1 cellular context compared by ENCODE assay signal in genomic region chr1:23018661-23019093, GRCh38.
TF ChIP-seq lines count a peak whose summit lies in the region.

No MANE protein-coding gene starts in this region.

TF ChIP-seq in K562, 482 proteins besides CTCF, POLR2A, EP300 and RAD21 (continued from another document):
- no peak for TF ChIP-seq FOXA1 (IDR thresholded peaks at IDR 0.05; ENCODE audit: borderline replicate concordance)
- TF ChIP-seq SOX6 (IDR thresholded peaks at IDR 0.05): no peak
- TF ChIP-seq MAFK (IDR thresholded peaks at IDR 0.05; ENCODE audit: low read length): 0 out of 2 replicates have a peak, but pooled peaks have one; percentile 9
- TF ChIP-seq ZNF696 (CRISPR knock-in tag; conservative IDR thresholded peaks at IDR 0.05): 0 out of 2 replicates have a peak, but pooled peaks have one; percentile 37
- 0 out of 2 replicates have a peak, but pooled peaks have one; percentile 45 for TF ChIP-seq SMARCE1 (IDR thresholded peaks at IDR 0.05)
